8 cellular contexts compared by ENCODE assay signal in genomic region chr13:34076943-34077703, GRCh38.
DNase-seq lines count a peak whose midpoint lies in the region; ATAC-seq, FAIRE-seq and TF ChIP-seq lines count a peak whose summit lies in the region.

No MANE protein-coding gene starts in this region.

- TF ChIP-seq CTCF in WERI-Rb-1 (IDR thresholded peaks at IDR 0.05; ENCODE audit: low read depth, low read length) (0 out of 2 replicates have a peak, but pooled peaks have one; percentile 14), keratinocyte (optimal IDR thresholded peaks at IDR 0.05 in 1 of 3, IDR thresholded peaks at IDR 0.05 in 1 of 3, conservative IDR thresholded peaks at IDR 0.05 in 1 of 3; ENCODE audit: extremely low read depth in 1 of 3, insufficient read depth in 2 of 3, low read length in 3 of 3) (peak in 2 of 3 experiments; percentile 45 to 47)

- ATAC-seq in activated CD8-positive, alpha-beta memory T cell treated with anti-CD3 and anti-CD28 coated beads, Interleukin-2, amount 10 ng/mL, durations not matched to agents 7 days and 5 days = no peak
- ATAC-seq in stimulated activated naive CD8-positive, alpha-beta T cell treated with anti-CD3 and anti-CD28 coated beads, Interleukin-15, Interleukin-2, amounts not matched to agents 100 U/mL and 50 U/mL, for 24 hours = no peak

- intact Hi-C loops in head of caudate nucleus (cut with DNase I) = no loop called here

- H3K27me3 Mint-ChIP-seq in activated CD8-positive, alpha-beta memory T cell treated with anti-CD3 and anti-CD28 coated beads, Interleukin-2, amount 10 ng/mL, durations not matched to agents 7 days and 5 days = no peaks in the 10 kb centered on the region

- H3K27ac Mint-ChIP-seq in activated CD8-positive, alpha-beta memory T cell treated with anti-CD3 and anti-CD28 coated beads, Interleukin-2, amount 10 ng/mL, durations not matched to agents 7 days and 5 days = no peak overlapping the region

- H3K9me3 Mint-ChIP-seq in activated CD8-positive, alpha-beta memory T cell treated with anti-CD3 and anti-CD28 coated beads, Interleukin-2, amount 10 ng/mL, durations not matched to agents 7 days and 5 days (ENCODE audit: low read depth) = no peaks in the 10 kb centered on the region

- FAIRE-seq in keratinocyte (lab: Jason Lieb, UNC) = no peak

- H3K79me2 ChIP-seq in keratinocyte (ENCODE audit: control insufficient read depth, insufficient read depth, low read length) = no peaks in the 10 kb centered on the region

- peak; percentile 37 for DNase-seq in DMS53 treated with DMSO at 0.1 percent for 48 hours (lab: John Stamatoyannopoulos, UW; ENCODE audit: unreplicated experiment)
- DNase-seq in HuH-7 (ENCODE audit: low spot score) = peak; percentile 3
- no peak for DNase-seq in WERI-Rb-1
- DNase-seq in keratinocyte (ENCODE audit: low read depth, low spot score) = no peak
- no peak for DNase-seq in activated CD8-positive, alpha-beta memory T cell treated with anti-CD3 and anti-CD28 coated beads, Interleukin-2, amount 10 ng/mL, durations not matched to agents 7 days and 5 days
- DNase-seq in stimulated activated naive CD4-positive, alpha-beta T cell (lab: John Stamatoyannopoulos, UW) = no peak
- no peak for DNase-seq in head of caudate nucleus
- no peak for DNase-seq in stimulated activated naive CD8-positive, alpha-beta T cell treated with anti-CD3 and anti-CD28 coated beads, Interleukin-15, Interleukin-2, amounts not matched to agents 100 U/mL and 50 U/mL, for 24 hours

- dilution Hi-C loops in keratinocyte (cut with MboI; ENCODE audit: extremely low pct_ligation_motif_present, low sequenced_read_pairs) = no loop called here

- H3K36me3 ChIP-seq in WERI-Rb-1 (no peaks in the 10 kb centered on the region), keratinocyte (ENCODE audit: control insufficient read depth in 2 of 2, extremely low read depth in 1 of 2, insufficient read depth in 2 of 2, low read length in 2 of 2) (no peaks in the 10 kb centered on the region)

- H3K9ac ChIP-seq in keratinocyte (ENCODE audit: control insufficient read depth, extremely low read depth, insufficient read depth, low read length) = no peak overlapping the region

- no peaks in the 10 kb centered on the region for H3K4me1 Mint-ChIP-seq in activated CD8-positive, alpha-beta memory T cell treated with anti-CD3 and anti-CD28 coated beads, Interleukin-2, amount 10 ng/mL, durations not matched to agents 7 days and 5 days

- no peaks in the 10 kb centered on the region for H3K9me1 ChIP-seq in keratinocyte (ENCODE audit: control insufficient read depth, extremely low read depth, insufficient read depth, low read length)

- no peaks in the 10 kb centered on the region for H3K4me1 ChIP-seq in keratinocyte (ENCODE audit: control insufficient read depth, extremely low read depth, insufficient read depth, low read length)

- H3K27ac ChIP-seq in WERI-Rb-1 (no peak overlapping the region), keratinocyte (ENCODE audit: control insufficient read depth, insufficient read depth, low read length) (no peak overlapping the region)

- no peak overlapping the region for H2AFZ ChIP-seq in keratinocyte (ENCODE audit: control insufficient read depth, low read length)

- no peaks in the 10 kb centered on the region for H3K36me3 Mint-ChIP-seq in activated CD8-positive, alpha-beta memory T cell treated with anti-CD3 and anti-CD28 coated beads, Interleukin-2, amount 10 ng/mL, durations not matched to agents 7 days and 5 days

- no peak overlapping the region for H3K4me3 Mint-ChIP-seq in activated CD8-positive, alpha-beta memory T cell treated with anti-CD3 and anti-CD28 coated beads, Interleukin-2, amount 10 ng/mL, durations not matched to agents 7 days and 5 days

- CTCF ChIA-PET in activated CD8-positive, alpha-beta memory T cell treated with anti-CD3 and anti-CD28 coated beads, Interleukin-2, amount 10 ng/mL, durations not matched to agents 7 days and 5 days (lab: Charles Lee) = no interaction called here

- H4K20me1 ChIP-seq in keratinocyte (ENCODE audit: control insufficient read depth, extremely low read depth, insufficient read depth, low read length) = no peaks in the 10 kb centered on the region

- H3K4me3 ChIP-seq in WERI-Rb-1 (ENCODE audit: low read depth, low read length) (no peak overlapping the region), keratinocyte (ENCODE audit: control insufficient read depth in 2 of 3, extremely low read depth in 1 of 3, insufficient read depth in 2 of 3, low read depth in 1 of 3, low read length in 3 of 3) (no peak overlapping the region)

- peak overlapping the region; percentile 26 for H3K4me2 ChIP-seq in keratinocyte (ENCODE audit: control insufficient read depth, extremely low read depth, insufficient read depth, low read depth, low read length)

- no peaks in the 10 kb centered on the region for H3K27me3 ChIP-seq in WERI-Rb-1 (ENCODE audit: insufficient read depth, low read depth, severe bottlenecking)
- H3K27me3 ChIP-seq in keratinocyte (ENCODE audit: control insufficient read depth, extremely low read depth, insufficient read depth, low read length) = no peaks in the 10 kb centered on the region

- H3K9me3 ChIP-seq in WERI-Rb-1 (ENCODE audit: severe bottlenecking) (peaks cover 2% of the 10 kb centered on the region), keratinocyte (ENCODE audit: control insufficient read depth, low read depth, low read length) (no peaks in the 10 kb centered on the region)

Comparison
In these comparisons a context has a peak if more than half of its experiments do, and no peak if none do; other contexts are left out.
1. DNase-seq: peak in DMS53 treated with DMSO at 0.1 percent for 48 hours (single experiment) and HuH-7 (single experiment); none in WERI-Rb-1 (single experiment), keratinocyte (single experiment), activated CD8-positive, alpha-beta memory T cell treated with anti-CD3 and anti-CD28 coated beads, Interleukin-2, amount 10 ng/mL, durations not matched to agents 7 days and 5 days (single experiment), stimulated activated naive CD4-positive, alpha-beta T cell (0 of 6), head of caudate nucleus (0 of 42) and stimulated activated naive CD8-positive, alpha-beta T cell treated with anti-CD3 and anti-CD28 coated beads, Interleukin-15, Interleukin-2, amounts not matched to agents 100 U/mL and 50 U/mL, for 24 hours (single experiment).